ENCODE assay signal across 16 cellular contexts in genomic region chr3:27656790-27657189, GRCh38.
DNase-seq lines count a peak whose midpoint lies in the region; ATAC-seq and TF ChIP-seq lines count a peak whose summit lies in the region.
"Had no signal": no experiment of that assay in that cellular context is flagged by ENCODE, and none has a peak within 500 bp of the region (broad histone marks: within the 10 kb centered on the region; RNA-seq: fewer than 3 reads in every experiment).

No MANE protein-coding gene starts in this region.

- no peaks in the 10 kb centered on the region for H3K9me3 Mint-ChIP-seq in HFFc6
- H3K9me3 Mint-ChIP-seq: CD8-positive, alpha-beta T cell had no signal

- H3K27ac Mint-ChIP-seq in HFFc6: peak overlapping the region; percentile 69; the same call in 1 of the 2 replicates
- H3K27ac Mint-ChIP-seq: B cell; CD8-positive, alpha-beta T cell had no signal

- H3K36me3 ChIP-seq in RWPE2 (ENCODE audit: low read depth) (no peaks in the 10 kb centered on the region), osteoblast (ENCODE audit: insufficient read depth, low read length) (no peaks in the 10 kb centered on the region)
- H3K36me3 ChIP-seq: BLaER1 treated with 17β-estradiol and CSF1 and Interleukin-3, amounts not matched to agents 10 nM and 100 nM had no signal

- peaks cover 32% of the 10 kb centered on the region for H3K4me1 Mint-ChIP-seq in HFFc6 (ENCODE audit: low read depth)

- H3K4me3 Mint-ChIP-seq in HFFc6: no peak overlapping the region
- H3K4me3 Mint-ChIP-seq: B cell; CD8-positive, alpha-beta T cell had no signal

- H3K27me3 ChIP-seq in RWPE2 (ENCODE audit: insufficient read depth, poor library complexity, severe bottlenecking) (no peaks in the 10 kb centered on the region), osteoblast (ENCODE audit: insufficient read depth, low read length) (no peaks in the 10 kb centered on the region)
- H3K27me3 ChIP-seq: BLaER1 treated with 17β-estradiol and CSF1 and Interleukin-3, amounts not matched to agents 10 nM and 100 nM had no signal

- ATAC-seq in RWPE2 (ENCODE audit: low read depth) (peak; percentile 37; the same call in 1 of the 3 replicates), GM21526 (IDR thresholded peaks at IDR 0.05; ENCODE audit: low FRiP score, unreplicated experiment) (no peak)
- ATAC-seq: CD8-positive, alpha-beta T cell; HCT116 had no signal

- H3K27me3 Mint-ChIP-seq in HFFc6 (ENCODE audit: insufficient read depth): no peaks in the 10 kb centered on the region
- H3K27me3 Mint-ChIP-seq: B cell had no signal

- no peaks in the 10 kb centered on the region for H3K79me2 ChIP-seq in osteoblast (ENCODE audit: insufficient read depth, low read length)

- peak overlapping the region; percentile 40 for H3K27ac ChIP-seq in RWPE2 (ENCODE audit: poor library complexity, severe bottlenecking)
- peak overlapping the region; percentile 80 for H3K27ac ChIP-seq in epithelial cell of prostate
- H3K27ac ChIP-seq in osteoblast (ENCODE audit: low read depth, low read length): peak overlapping the region; percentile 73
- H3K27ac ChIP-seq: BLaER1 treated with 17β-estradiol and CSF1 and Interleukin-3, amounts not matched to agents 10 nM and 100 nM had no signal

- no peaks in the 10 kb centered on the region for H3K9me3 ChIP-seq in RWPE2 (ENCODE audit: severe bottlenecking)
- no peaks in the 10 kb centered on the region for H3K9me3 ChIP-seq in osteoblast (ENCODE audit: low read depth, low read length)
- H3K9me3 ChIP-seq: BLaER1 treated with 17β-estradiol and CSF1 and Interleukin-3, amounts not matched to agents 10 nM and 100 nM had no signal

- no peak overlapping the region for H2AFZ ChIP-seq in osteoblast (ENCODE audit: low read length)

- peaks cover 14% of the 10 kb centered on the region for H3K4me1 ChIP-seq in RWPE2 (ENCODE audit: insufficient read depth, poor library complexity, severe bottlenecking)
- peaks cover 20% of the 10 kb centered on the region for H3K4me1 ChIP-seq in osteoblast (ENCODE audit: insufficient read depth, low read length)

- DNase-seq in HFFc6 (no peak), RWPE2 (ENCODE audit: low spot score) (no peak), epithelial cell of prostate (ENCODE audit: low read depth, low spot score) (no peak), osteoblast (ENCODE audit: insufficient read length, low spot score, missing footprints) (no peak), glomerular visceral epithelial cell (ENCODE audit: extremely low spot score) (no peak)
- DNase-seq in activated naive CD4-positive, alpha-beta T cell treated with anti-CD3 and anti-CD28 coated beads, Interleukin-2, amount 50 U/mL, for 16 hours: no peak
- DNase-seq: Calu3; CD8-positive, alpha-beta T cell; DMS 273 treated with DMSO at 0.1 percent for 48 hours; GOT3; H7; IMR-90 had no signal

- no peak for TF ChIP-seq CTCF in HFFc6 (IDR thresholded peaks at IDR 0.05)
- no peak for TF ChIP-seq CTCF in RWPE2 (IDR thresholded peaks at IDR 0.05; ENCODE audit: poor library complexity, severe bottlenecking)
- no peak for TF ChIP-seq CTCF in osteoblast (IDR thresholded peaks at IDR 0.05; ENCODE audit: extremely low read depth, low read depth, low read length)

- H4K20me1 ChIP-seq in osteoblast (ENCODE audit: insufficient read depth, low read length): no peaks in the 10 kb centered on the region
- H4K20me1 ChIP-seq: BLaER1 treated with 17β-estradiol and CSF1 and Interleukin-3, amounts not matched to agents 10 nM and 100 nM had no signal

- no peak overlapping the region for H3K4me3 ChIP-seq in RWPE2 (ENCODE audit: severe bottlenecking)
- H3K4me3 ChIP-seq in osteoblast (ENCODE audit: insufficient read depth, low read length): no peak overlapping the region
- H3K4me3 ChIP-seq: BLaER1 treated with 17β-estradiol and CSF1 and Interleukin-3, amounts not matched to agents 10 nM and 100 nM had no signal

- H3K4me2 ChIP-seq in osteoblast (ENCODE audit: insufficient read depth, low read length): no peak overlapping the region
- H3K4me2 ChIP-seq: BLaER1 treated with 17β-estradiol and CSF1 and Interleukin-3, amounts not matched to agents 10 nM and 100 nM had no signal

- no peaks in the 10 kb centered on the region for H3K36me3 Mint-ChIP-seq in HFFc6 (ENCODE audit: low read depth)
- H3K36me3 Mint-ChIP-seq: CD8-positive, alpha-beta T cell had no signal
